Comparison of ENCODE assay signal across 32 cellular contexts in the genomic region with DNA sequence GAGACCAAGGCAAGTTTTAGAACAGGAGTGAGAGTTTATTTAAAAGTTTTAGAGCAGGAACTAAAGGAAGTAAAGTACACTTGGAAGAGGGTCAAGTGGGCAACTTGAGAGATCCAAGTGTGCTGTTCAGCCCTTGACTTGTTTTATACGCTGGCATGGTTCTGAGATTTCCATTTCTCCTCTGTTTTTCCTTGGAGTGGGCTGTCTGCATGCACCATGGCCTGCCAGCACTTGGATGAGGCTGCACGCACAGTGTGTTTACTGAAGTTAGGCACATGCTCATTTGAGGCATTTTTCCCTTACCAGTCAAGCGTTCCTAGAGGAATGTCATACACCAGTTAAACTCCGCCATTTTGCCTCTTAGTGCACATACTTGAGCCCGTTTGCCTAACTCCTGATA.
"Had no signal": no experiment of that assay in that cellular context is flagged by ENCODE, and none has a peak within 500 bp of the region (broad histone marks: within the 10 kb centered on the region; RNA-seq: fewer than 3 reads in every experiment).

No MANE protein-coding gene starts in this region.

- H3K9me3 ChIP-seq: adrenal gland, body of pancreas, breast epithelium, esophagus muscularis mucosa, gastrocnemius medialis had no signal

- H3K4me3 ChIP-seq: adrenal gland, body of pancreas, breast epithelium, cardiac muscle cell, esophagus muscularis mucosa, gastrocnemius medialis had no signal

- H3K27ac Mint-ChIP-seq: activated CD4-positive, alpha-beta memory T cell treated with anti-CD3 and anti-CD28 coated beads for 36 hours; activated CD8-positive, alpha-beta memory T cell treated with anti-CD3 and anti-CD28 coated beads, Interleukin-2, amount 10 ng/mL, durations not matched to agents 7 days and 5 days; activated CD8-positive, alpha-beta T cell treated with anti-CD3 and anti-CD28 coated beads, Interleukin-2, amount 10 ng/mL, durations not matched to agents 7 days and 5 days; activated naive CD4-positive, alpha-beta T cell treated with anti-CD3 and anti-CD28 coated beads for 36 hours; activated naive CD4-positive, alpha-beta T cell treated with anti-CD3 and anti-CD28 coated beads, Interleukin-2, amount 50 U/mL, for 24 hours; activated naive CD8-positive, alpha-beta T cell treated with anti-CD3 and anti-CD28 coated beads for 36 hours; activated naive CD8-positive, alpha-beta T cell treated with anti-CD3 and anti-CD28 coated beads, Interleukin-2, amount 50 U/mL, for 24 hours; activated T-helper 1 cell treated with anti-CD3 and anti-CD28 coated beads, Interleukin-12 subunit alpha, Interleukin-12 subunit beta, Interleukin-2, Interleukin-4 antibody, amounts not matched to agents 30 ng/mL and 10 ng/mL and 1 ng/mL, durations not matched to agents 14 hours and 24 hours and 36 hours; activated T-helper 2 cell treated with anti-CD3 and anti-CD28 coated beads, Interferon-gamma antibody, Interleukin-2, Interleukin-4, amounts not matched to agents 10 μg/mL and 5 μg/mL and 100 μg/mL, durations not matched to agents 14 hours and 24 hours and 36 hours; effector memory CD8-positive, alpha-beta T cell had no signal

- H3K4me3 Mint-ChIP-seq: activated CD4-positive, alpha-beta memory T cell treated with anti-CD3 and anti-CD28 coated beads for 36 hours; activated CD8-positive, alpha-beta memory T cell treated with anti-CD3 and anti-CD28 coated beads, Interleukin-2, amount 10 ng/mL, durations not matched to agents 7 days and 5 days; activated CD8-positive, alpha-beta T cell treated with anti-CD3 and anti-CD28 coated beads, Interleukin-2, amount 10 ng/mL, durations not matched to agents 7 days and 5 days; activated naive CD4-positive, alpha-beta T cell treated with anti-CD3 and anti-CD28 coated beads for 36 hours; activated naive CD4-positive, alpha-beta T cell treated with anti-CD3 and anti-CD28 coated beads, Interleukin-2, amount 50 U/mL, for 24 hours; activated naive CD8-positive, alpha-beta T cell treated with anti-CD3 and anti-CD28 coated beads for 36 hours; activated naive CD8-positive, alpha-beta T cell treated with anti-CD3 and anti-CD28 coated beads, Interleukin-2, amount 50 U/mL, for 24 hours; activated T-helper 1 cell treated with anti-CD3 and anti-CD28 coated beads, Interleukin-12 subunit alpha, Interleukin-12 subunit beta, Interleukin-2, Interleukin-4 antibody, amounts not matched to agents 30 ng/mL and 10 ng/mL and 1 ng/mL, durations not matched to agents 14 hours and 24 hours and 36 hours; central memory CD8-positive, alpha-beta T cell; effector memory CD8-positive, alpha-beta T cell had no signal

- H3K9me3 Mint-ChIP-seq: activated CD4-positive, alpha-beta memory T cell treated with anti-CD3 and anti-CD28 coated beads for 36 hours; activated naive CD4-positive, alpha-beta T cell treated with anti-CD3 and anti-CD28 coated beads, Interleukin-2, amount 50 U/mL, for 24 hours; activated naive CD8-positive, alpha-beta T cell treated with anti-CD3 and anti-CD28 coated beads for 36 hours; activated naive CD8-positive, alpha-beta T cell treated with anti-CD3 and anti-CD28 coated beads, Interleukin-2, amount 50 U/mL, for 24 hours; activated T-helper 1 cell treated with anti-CD3 and anti-CD28 coated beads, Interleukin-12 subunit alpha, Interleukin-12 subunit beta, Interleukin-2, Interleukin-4 antibody, amounts not matched to agents 30 ng/mL and 10 ng/mL and 1 ng/mL, durations not matched to agents 14 hours and 24 hours and 36 hours; activated T-helper 2 cell treated with anti-CD3 and anti-CD28 coated beads, Interferon-gamma antibody, Interleukin-2, Interleukin-4, amounts not matched to agents 10 μg/mL and 5 μg/mL and 100 μg/mL, durations not matched to agents 14 hours and 24 hours and 36 hours; central memory CD8-positive, alpha-beta T cell; effector memory CD8-positive, alpha-beta T cell had no signal

- DNase-seq: activated CD4-positive, alpha-beta memory T cell treated with anti-CD3 and anti-CD28 coated beads for 36 hours; activated CD4-positive, alpha-beta T cell treated with anti-CD3 and anti-CD28 coated beads for 1 hour; activated CD4-positive, alpha-beta T cell treated with anti-CD3 and anti-CD28 coated beads for 4 hours; activated CD8-positive, alpha-beta memory T cell treated with anti-CD3 and anti-CD28 coated beads, Interleukin-2, amount 10 ng/mL, durations not matched to agents 7 days and 5 days; activated CD8-positive, alpha-beta memory T cell treated with anti-CD3 and anti-CD28 coated beads, Interleukin-2, amount 50 U/mL, for 4 hours; activated CD8-positive, alpha-beta T cell treated with anti-CD3 and anti-CD28 coated beads, Interleukin-2, amount 10 ng/mL, durations not matched to agents 7 days and 5 days; activated effector memory CD4-positive, alpha-beta T cell treated with anti-CD3 and anti-CD28 coated beads, Interleukin-2, amount 50 U/mL, for 16 hours; activated naive CD4-positive, alpha-beta T cell treated with anti-CD3 and anti-CD28 coated beads for 36 hours; activated naive CD8-positive, alpha-beta T cell treated with anti-CD3 and anti-CD28 coated beads for 36 hours; activated naive CD8-positive, alpha-beta T cell treated with anti-CD3 and anti-CD28 coated beads, Interleukin-2, amount 50 U/mL, for 24 hours; activated T-cell treated with anti-CD3 and anti-CD28 coated beads, Interleukin-2, amount 50 U/mL, for 1 hour; activated T-cell treated with anti-CD3 and anti-CD28 coated beads, Interleukin-2, amount 50 U/mL, for 48 hours; adrenal gland; amygdala; aorta; body of pancreas; cortex of kidney; dermis blood vessel endothelial cell; effector CD4-positive, alpha-beta T cell; effector memory CD8-positive, alpha-beta T cell; erythroblast; foreskin keratinocyte; gastrocnemius medialis; glutamatergic neuron; T-helper 2 cell had no signal

- H3K36me3 ChIP-seq: adrenal gland, breast epithelium, cardiac muscle cell, esophagus muscularis mucosa had no signal

- ATAC-seq: activated CD8-positive, alpha-beta memory T cell treated with anti-CD3 and anti-CD28 coated beads, Interleukin-2, amount 10 ng/mL, durations not matched to agents 7 days and 5 days; activated CD8-positive, alpha-beta T cell treated with anti-CD3 and anti-CD28 coated beads, Interleukin-2, amount 10 ng/mL, durations not matched to agents 7 days and 5 days; activated naive CD8-positive, alpha-beta T cell treated with anti-CD3 and anti-CD28 coated beads, Interleukin-2, amount 50 U/mL, for 24 hours; body of pancreas; effector memory CD8-positive, alpha-beta T cell; foreskin keratinocyte; gastrocnemius medialis had no signal

- H3K27me3 ChIP-seq: adrenal gland, body of pancreas, cardiac muscle cell, esophagus muscularis mucosa, foreskin keratinocyte, gastrocnemius medialis had no signal

- H3K4me1 ChIP-seq: adrenal gland, body of pancreas, breast epithelium, esophagus muscularis mucosa, gastrocnemius medialis had no signal

- H3K27ac ChIP-seq: adrenal gland, body of pancreas, breast epithelium, cardiac muscle cell, esophagus muscularis mucosa, foreskin keratinocyte, gastrocnemius medialis had no signal

- H3K27me3 Mint-ChIP-seq: activated CD4-positive, alpha-beta memory T cell treated with anti-CD3 and anti-CD28 coated beads for 36 hours; activated CD8-positive, alpha-beta memory T cell treated with anti-CD3 and anti-CD28 coated beads, Interleukin-2, amount 10 ng/mL, durations not matched to agents 7 days and 5 days; activated naive CD4-positive, alpha-beta T cell treated with anti-CD3 and anti-CD28 coated beads, Interleukin-2, amount 50 U/mL, for 24 hours; activated naive CD8-positive, alpha-beta T cell treated with anti-CD3 and anti-CD28 coated beads for 36 hours; activated naive CD8-positive, alpha-beta T cell treated with anti-CD3 and anti-CD28 coated beads, Interleukin-2, amount 50 U/mL, for 24 hours; central memory CD8-positive, alpha-beta T cell; effector memory CD8-positive, alpha-beta T cell had no signal
